ENCODE assay signal across 14 cellular contexts in the genomic region with DNA sequence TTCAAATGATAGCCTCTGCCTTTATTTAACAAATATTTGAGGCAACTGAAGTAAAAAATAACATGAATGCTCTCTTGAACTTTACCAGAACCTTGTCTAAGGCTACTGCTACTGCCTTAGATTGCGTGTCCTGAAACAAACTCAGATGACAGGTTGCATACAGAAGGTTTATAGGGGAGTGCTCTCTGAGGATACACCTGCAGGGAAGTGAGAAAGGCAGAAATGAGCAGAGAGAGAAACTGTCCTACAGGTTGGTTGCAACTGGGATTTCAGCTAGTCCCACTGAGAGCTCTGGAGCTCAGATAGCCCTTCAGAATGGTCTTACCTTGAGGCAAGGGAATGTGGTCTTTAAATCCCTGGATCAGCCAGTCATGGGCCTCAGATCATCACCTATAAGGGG.
A peak's percentile ranks its signal among the peaks of the same experiment; 100 is the strongest.
DNase-seq lines count a peak whose midpoint lies in the region; ATAC-seq lines count a peak whose summit lies in the region.
"Had no signal": no experiment of that assay in that cellular context is flagged by ENCODE, and none has a peak within 500 bp of the region (broad histone marks: within the 10 kb centered on the region; RNA-seq: fewer than 3 reads in every experiment).

No MANE protein-coding gene starts in this region.

- no peak for DNase-seq in pons (ENCODE audit: low spot score)
- DNase-seq in NCI-H2227 (lab: John Stamatoyannopoulos, UW; ENCODE audit: unreplicated experiment): no peak
- no peak for DNase-seq in GOT3 (lab: John Stamatoyannopoulos, UW)
- DNase-seq in mesenteric fat pad (ENCODE audit: low spot score): no peak
- DNase-seq: amniotic stem cell; gastrocnemius medialis; HCEC 1CT; PC-3; stimulated activated CD4-positive, alpha-beta T cell treated with anti-CD3 and anti-CD28 coated beads, Interleukin-12 subunit alpha, Interleukin-12 subunit beta, amount 100 ng/mL, for 4 hours; T1000 had no signal

- ATAC-seq in GM18502 (IDR thresholded peaks at IDR 0.05; ENCODE audit: poor library complexity, unreplicated experiment) (peak; percentile 91), GM19463 (IDR thresholded peaks at IDR 0.05; ENCODE audit: unreplicated experiment) (peak; percentile 77), HG02852 (IDR thresholded peaks at IDR 0.05; ENCODE audit: unreplicated experiment) (peak; percentile 92), HG03469 (IDR thresholded peaks at IDR 0.05; ENCODE audit: unreplicated experiment) (peak; percentile 88)
- ATAC-seq: gastrocnemius medialis, PC-3 had no signal
